In genomic region chr9:6893350-6894131, GRCh38 we compare ENCODE assay signal across 14 cellular contexts.
DNase-seq lines count a peak whose midpoint lies in the region; ATAC-seq and TF ChIP-seq lines count a peak whose summit lies in the region.
"Had no signal": no experiment of that assay in that cellular context is flagged by ENCODE, and none has a peak within 500 bp of the region (broad histone marks: within the 10 kb centered on the region; RNA-seq: fewer than 3 reads in every experiment).

No MANE protein-coding gene starts in this region.

- H3K4me3 Mint-ChIP-seq in activated T-helper 2 cell treated with anti-CD3 and anti-CD28 coated beads, Interferon-gamma antibody, Interleukin-2, Interleukin-4, amounts not matched to agents 10 μg/mL and 5 μg/mL and 100 μg/mL, durations not matched to agents 14 hours and 24 hours and 36 hours (ENCODE audit: low read depth): peak overlapping the region; percentile 56

- intact Hi-C loops in activated T-helper 2 cell treated with anti-CD3 and anti-CD28 coated beads, Interferon-gamma antibody, Interleukin-2, Interleukin-4, amounts not matched to agents 10 μg/mL and 5 μg/mL and 100 μg/mL, durations not matched to agents 14 hours and 24 hours and 36 hours (cut with micrococcal nuclease): loop anchor here (1.0 to 10.0 kb wide), 8 partner anchors 67 to 1539 kb away; partner anchors contain the start of genes KDM4C and UHRF2

- H3K4me3 ChIP-seq in gastroesophageal sphincter: no peak overlapping the region
- H3K4me3 ChIP-seq: adrenal gland, mucosa of descending colon had no signal

- TF ChIP-seq POLR2A in gastroesophageal sphincter (IDR thresholded peaks at IDR 0.05): no peak

- H3K27me3 ChIP-seq in gastroesophageal sphincter: no peaks in the 10 kb centered on the region
- H3K27me3 ChIP-seq: adrenal gland had no signal

- H3K27ac Mint-ChIP-seq in activated T-helper 2 cell treated with anti-CD3 and anti-CD28 coated beads, Interferon-gamma antibody, Interleukin-2, Interleukin-4, amounts not matched to agents 10 μg/mL and 5 μg/mL and 100 μg/mL, durations not matched to agents 14 hours and 24 hours and 36 hours: peak overlapping the region; percentile 83

- WGBS in gastroesophageal sphincter (ENCODE audit: low coverage in 1 of 2), 2 donors: 82 to 97% methylated on average over 6 of the region's 6 CpGs

- TF ChIP-seq CTCF in gastroesophageal sphincter (IDR thresholded peaks at IDR 0.05): no peak

- H3K27me3 Mint-ChIP-seq in activated T-helper 2 cell treated with anti-CD3 and anti-CD28 coated beads, Interferon-gamma antibody, Interleukin-2, Interleukin-4, amounts not matched to agents 10 μg/mL and 5 μg/mL and 100 μg/mL, durations not matched to agents 14 hours and 24 hours and 36 hours (ENCODE audit: low read depth): no peaks in the 10 kb centered on the region
- H3K27me3 Mint-ChIP-seq: CD4-positive, alpha-beta memory T cell had no signal

- H3K4me1 ChIP-seq in gastroesophageal sphincter: peaks cover 0 to 12% (median 0%) of the 10 kb centered on the region in 3 donors

- no peak for DNase-seq in activated T-helper 2 cell treated with anti-CD3 and anti-CD28 coated beads, Interferon-gamma antibody, Interleukin-2, Interleukin-4, amounts not matched to agents 10 μg/mL and 5 μg/mL and 100 μg/mL, durations not matched to agents 14 hours and 24 hours and 36 hours (ENCODE audit: low spot score)
- DNase-seq in NCI-H1436 treated with DMSO at 0.1 percent for 48 hours (lab: John Stamatoyannopoulos, UW): no peak
- DNase-seq in NCI-H510A (lab: John Stamatoyannopoulos, UW): no peak
- DNase-seq in retina: no peak
- DNase-seq: adrenal gland, hypothalamus, mucosa of descending colon, NCI-H1930 had no signal

- H3K36me3 ChIP-seq in gastroesophageal sphincter: peaks cover 0 to 31% of the 10 kb centered on the region in 2 donors
- H3K36me3 ChIP-seq: adrenal gland had no signal

- H3K36me3 Mint-ChIP-seq in activated T-helper 2 cell treated with anti-CD3 and anti-CD28 coated beads, Interferon-gamma antibody, Interleukin-2, Interleukin-4, amounts not matched to agents 10 μg/mL and 5 μg/mL and 100 μg/mL, durations not matched to agents 14 hours and 24 hours and 36 hours (ENCODE audit: low read depth): peaks cover 61% of the 10 kb centered on the region

- peak; percentile 26 for ATAC-seq in GM18517 (IDR thresholded peaks at IDR 0.05; ENCODE audit: unreplicated experiment)
- ATAC-seq in GM21390 (IDR thresholded peaks at IDR 0.05; ENCODE audit: unreplicated experiment): peak; percentile 27
- peak; percentile 17 for ATAC-seq in HG03103 (IDR thresholded peaks at IDR 0.05; ENCODE audit: low read depth, unreplicated experiment)
- ATAC-seq in gastroesophageal sphincter: no peak
- ATAC-seq: mucosa of descending colon, sciatic nerve had no signal

- peaks cover 3% of the 10 kb centered on the region for H3K9me3 Mint-ChIP-seq in activated T-helper 2 cell treated with anti-CD3 and anti-CD28 coated beads, Interferon-gamma antibody, Interleukin-2, Interleukin-4, amounts not matched to agents 10 μg/mL and 5 μg/mL and 100 μg/mL, durations not matched to agents 14 hours and 24 hours and 36 hours
- H3K9me3 Mint-ChIP-seq: CD4-positive, alpha-beta memory T cell had no signal

- no peaks in the 10 kb centered on the region for H3K9me3 ChIP-seq in gastroesophageal sphincter
- H3K9me3 ChIP-seq: adrenal gland, mucosa of descending colon had no signal

- TF ChIP-seq EP300 in gastroesophageal sphincter (IDR thresholded peaks at IDR 0.05): no peak

- peaks cover 46% of the 10 kb centered on the region for H3K4me1 Mint-ChIP-seq in activated T-helper 2 cell treated with anti-CD3 and anti-CD28 coated beads, Interferon-gamma antibody, Interleukin-2, Interleukin-4, amounts not matched to agents 10 μg/mL and 5 μg/mL and 100 μg/mL, durations not matched to agents 14 hours and 24 hours and 36 hours (ENCODE audit: low read depth)

- H3K27ac ChIP-seq in gastroesophageal sphincter: no peak overlapping the region
- H3K27ac ChIP-seq: adrenal gland had no signal
